21 cellular contexts compared by ENCODE assay signal in the genomic region with DNA sequence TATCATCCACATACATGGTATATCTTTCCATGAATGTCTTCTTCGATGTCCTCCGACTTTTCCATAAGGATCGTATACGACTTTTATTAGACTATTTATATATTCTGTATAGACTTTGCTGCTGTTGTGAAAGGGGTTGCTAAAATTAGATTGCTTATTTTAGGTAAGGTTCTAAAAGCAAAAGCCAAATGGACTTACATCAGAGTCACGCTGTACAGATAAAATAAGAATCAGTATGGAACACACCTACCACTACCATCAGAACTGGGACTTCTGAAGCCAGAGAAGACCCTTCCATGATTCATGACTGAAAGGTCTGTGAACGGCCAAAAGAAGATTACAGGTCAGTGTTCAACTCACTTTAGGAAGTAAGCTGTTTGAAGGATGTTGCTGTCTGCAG. TPM values are rescaled to one million over a fixed set of nuclear protein-coding genes. Genes with fewer than 3 reads are reported as not detected.
"Had no signal": no experiment of that assay in that cellular context is flagged by ENCODE, and none has a peak within 500 bp of the region (broad histone marks: within the 10 kb centered on the region; RNA-seq: fewer than 3 reads in every experiment).

No MANE protein-coding gene starts in this region.

- H3K36me3 ChIP-seq: colonic mucosa, ovary had no signal

- DNase-seq: colonic mucosa; effector CD8-positive, alpha-beta T cell; erythroblast; esophagus squamous epithelium; head of caudate nucleus; hippocampal formation; left colon; natural killer cell; occipital lobe; ovary; sigmoid colon; spleen; stimulated activated CD4-positive, alpha-beta T cell treated with anti-CD3 and anti-CD28 coated beads, Interleukin-4, amount 100 ng/mL, for 4 hours; stimulated activated naive CD8-positive, alpha-beta T cell treated with anti-CD3 and anti-CD28 coated beads, Interleukin-15, Interleukin-2, amounts not matched to agents 100 U/mL and 50 U/mL, for 24 hours; substantia nigra; testis; tibial artery had no signal

- H3K4me1 ChIP-seq: testis, tibial artery had no signal

- ATAC-seq: left colon; natural killer cell; stimulated activated memory B cell treated with anti-CD40 and anti-IgM and Interleukin-4, amounts not matched to agents 10 μg/mL and 1 μg/mL and 100 μg/mL, for 72 hours; stimulated activated naive CD8-positive, alpha-beta T cell treated with anti-CD3 and anti-CD28 coated beads, Interleukin-15, Interleukin-2, amounts not matched to agents 100 U/mL and 50 U/mL, for 24 hours had no signal

- H3K27ac ChIP-seq: colonic mucosa, esophagus squamous epithelium, ovary, sigmoid colon, skin epidermis, spleen, testis, tibial artery had no signal

- H3K4me3 ChIP-seq: colonic mucosa, esophagus squamous epithelium, lung, ovary, sigmoid colon, skin epidermis, spleen, testis, tibial artery had no signal

- H3K27me3 ChIP-seq: colonic mucosa, esophagus squamous epithelium, ovary, sigmoid colon, spleen, testis, tibial artery had no signal

- H3K9me3 ChIP-seq: colonic mucosa, esophagus squamous epithelium, ovary, sigmoid colon, spleen, testis, tibial artery had no signal

RNA-seq across cellular contexts. Expression of a gene that starts 9.6 kb away (rescaled TPM):
- polyA plus RNA-seq: neural cell had no signal
